26 cellular contexts compared by ENCODE assay signal in the genomic region with DNA sequence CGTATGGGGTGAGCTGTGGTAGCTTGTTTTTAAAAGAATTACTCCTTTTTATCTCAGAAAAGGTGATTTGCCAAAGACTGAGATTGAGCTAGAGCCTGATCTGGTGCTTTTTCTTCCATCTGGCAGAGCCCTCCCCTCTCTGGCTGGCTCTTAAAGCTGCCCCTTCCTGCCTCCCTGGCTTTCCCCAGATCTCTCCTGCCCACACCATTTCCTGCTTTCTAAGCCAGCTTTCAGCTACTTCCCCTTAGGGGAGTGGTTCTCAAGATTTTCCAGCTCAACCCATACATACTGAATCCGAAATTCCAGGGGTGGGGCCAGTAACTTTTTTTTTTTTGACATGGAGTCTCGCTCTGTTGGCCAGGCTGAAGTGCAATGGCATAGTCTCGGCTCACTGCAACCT. TPM values are rescaled to one million over a fixed set of nuclear protein-coding genes. Genes with fewer than 3 reads are reported as not detected.
"Had no signal": no experiment of that assay in that cellular context is flagged by ENCODE, and none has a peak within 500 bp of the region (broad histone marks: within the 10 kb centered on the region; RNA-seq: fewer than 3 reads in every experiment).

No MANE protein-coding gene starts in this region.

- DNase-seq: activated CD4-positive, alpha-beta memory T cell treated with anti-CD3 and anti-CD28 coated beads for 36 hours; activated CD4-positive, alpha-beta T cell treated with anti-CD3 and anti-CD28 coated beads for 48 hours; activated effector memory CD4-positive, alpha-beta T cell treated with anti-CD3 and anti-CD28 coated beads, Interleukin-2, amount 50 U/mL, for 16 hours; activated naive CD4-positive, alpha-beta T cell treated with anti-CD3 and anti-CD28 coated beads, Interleukin-2, amount 10 ng/mL, durations not matched to agents 7 days and 5 days; activated naive CD8-positive, alpha-beta T cell treated with anti-CD3 and anti-CD28 coated beads, Interleukin-2, amount 50 U/mL, for 24 hours; activated T-cell treated with anti-CD3 and anti-CD28 coated beads, Interleukin-2, amount 50 U/mL, for 72 hours; cerebellar nuclear complex; foreskin fibroblast; immature natural killer cell; left ventricle myocardium inferior; mammary epithelial cell; ovary; psoas muscle; stimulated activated CD4-positive, alpha-beta T cell treated with anti-CD3 and anti-CD28 coated beads, Interleukin-12 subunit alpha, Interleukin-12 subunit beta, amount 100 ng/mL, for 4 hours; stimulated activated CD4-positive, alpha-beta T cell treated with anti-CD3 and anti-CD28 coated beads, Interleukin-4, amount 100 ng/mL, for 4 hours; stimulated activated naive CD8-positive, alpha-beta T cell treated with anti-CD3 and anti-CD28 coated beads, Interleukin-15, Interleukin-2, amounts not matched to agents 100 U/mL and 50 U/mL, for 24 hours had no signal

- H3K36me3 Mint-ChIP-seq: activated CD4-positive, alpha-beta memory T cell treated with anti-CD3 and anti-CD28 coated beads for 36 hours; activated naive CD4-positive, alpha-beta T cell treated with anti-CD3 and anti-CD28 coated beads, Interleukin-2, amount 10 ng/mL, durations not matched to agents 7 days and 5 days; immature natural killer cell had no signal

- H3K9me3 ChIP-seq: neutrophil, ovary, psoas muscle had no signal

- H3K27ac ChIP-seq: coronary artery, left ventricle myocardium inferior, neutrophil, ovary, psoas muscle, right atrium auricular region had no signal

- H3K4me3 Mint-ChIP-seq: activated CD4-positive, alpha-beta memory T cell treated with anti-CD3 and anti-CD28 coated beads for 36 hours; activated naive CD4-positive, alpha-beta T cell treated with anti-CD3 and anti-CD28 coated beads, Interleukin-2, amount 10 ng/mL, durations not matched to agents 7 days and 5 days; activated naive CD8-positive, alpha-beta T cell treated with anti-CD3 and anti-CD28 coated beads, Interleukin-2, amount 50 U/mL, for 24 hours; activated T-cell treated with anti-CD3 and anti-CD28 coated beads, Interleukin-2, amount 50 U/mL, for 72 hours; immature natural killer cell; nephron had no signal

- H3K4me3 ChIP-seq: coronary artery, left ventricle myocardium inferior, ovary, psoas muscle, right atrium auricular region had no signal

- ATAC-seq: activated naive CD8-positive, alpha-beta T cell treated with anti-CD3 and anti-CD28 coated beads, Interleukin-2, amount 50 U/mL, for 24 hours; activated T-cell treated with anti-CD3 and anti-CD28 coated beads, Interleukin-2, amount 50 U/mL, for 72 hours; psoas muscle; stimulated activated naive CD8-positive, alpha-beta T cell treated with anti-CD3 and anti-CD28 coated beads, Interleukin-15, Interleukin-2, amounts not matched to agents 100 U/mL and 50 U/mL, for 24 hours had no signal

- H3K27ac Mint-ChIP-seq: activated CD4-positive, alpha-beta memory T cell treated with anti-CD3 and anti-CD28 coated beads for 36 hours; activated naive CD4-positive, alpha-beta T cell treated with anti-CD3 and anti-CD28 coated beads, Interleukin-2, amount 10 ng/mL, durations not matched to agents 7 days and 5 days; activated naive CD8-positive, alpha-beta T cell treated with anti-CD3 and anti-CD28 coated beads, Interleukin-2, amount 50 U/mL, for 24 hours; activated T-cell treated with anti-CD3 and anti-CD28 coated beads, Interleukin-2, amount 50 U/mL, for 72 hours; immature natural killer cell; nephron had no signal

- H3K27me3 ChIP-seq: ovary had no signal

- H3K36me3 ChIP-seq: left ventricle myocardium inferior, neutrophil, ovary, right atrium auricular region had no signal

- H3K9me3 Mint-ChIP-seq: activated naive CD4-positive, alpha-beta T cell treated with anti-CD3 and anti-CD28 coated beads, Interleukin-2, amount 10 ng/mL, durations not matched to agents 7 days and 5 days; activated T-cell treated with anti-CD3 and anti-CD28 coated beads, Interleukin-2, amount 50 U/mL, for 72 hours; nephron had no signal

- H3K4me1 Mint-ChIP-seq: immature natural killer cell, nephron had no signal

RNA-seq across cellular contexts. Expression of a gene that starts 4.8 kb away (rescaled TPM):
- total RNA-seq: activated CD4-positive, alpha-beta memory T cell treated with anti-CD3 and anti-CD28 coated beads for 36 hours; activated T-cell treated with anti-CD3 and anti-CD28 coated beads, Interleukin-2, amount 50 U/mL, for 72 hours; epithelial cell of proximal tubule; kidney epithelial cell; left ventricle myocardium inferior; mammary epithelial cell; myocyte; psoas muscle; right atrium auricular region; subcutaneous adipose tissue; T-helper 2 cell treated with Interferon-gamma antibody and Interleukin-4, amounts not matched to agents 100 ng/mL and 5 ng/mL, for 36 hours; ureter had no signal
- polyA plus RNA-seq: immature natural killer cell, mammary epithelial cell, ovary, psoas muscle had no signal
